In the genomic region with DNA sequence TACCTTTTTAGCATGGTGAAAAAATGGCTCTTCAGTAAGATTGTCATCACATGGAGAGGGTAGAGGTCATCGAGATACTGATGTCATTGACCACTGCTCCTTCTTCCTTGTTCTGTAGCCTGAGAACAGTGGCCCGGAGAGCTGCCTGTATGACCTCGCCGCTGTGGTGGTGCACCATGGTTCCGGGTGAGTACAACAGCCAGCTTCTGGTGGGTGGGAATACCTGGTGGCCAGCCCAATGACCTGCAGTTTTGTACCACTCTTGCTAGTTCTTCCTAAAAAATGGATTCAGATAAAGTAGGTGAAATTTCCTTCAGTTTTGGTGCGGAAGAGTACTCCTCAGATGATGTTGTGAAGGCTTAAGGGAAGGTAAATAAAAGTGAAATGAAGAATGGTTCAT, we compare ENCODE assay signal across 22 cellular contexts. TPM values are rescaled to one million over a fixed set of nuclear protein-coding genes. Genes with fewer than 3 reads are reported as not detected.
"Had no signal": no experiment of that assay in that cellular context is flagged by ENCODE, and none has a peak within 500 bp of the region (broad histone marks: within the 10 kb centered on the region; RNA-seq: fewer than 3 reads in every experiment).

No MANE protein-coding gene starts in this region.

- H3K27ac Mint-ChIP-seq: WTC11 had no signal

- H3K4me2 ChIP-seq: smooth muscle cell had no signal

- DNase-seq: activated CD4-positive, alpha-beta T cell treated with anti-CD3 and anti-CD28 coated beads, Interleukin-2, amount 50 U/mL, for 48 hours; activated naive CD4-positive, alpha-beta T cell treated with Interleukin-2 at 50 U/mL for 16 hours; body of pancreas; heart right ventricle; islet precursor cell; left colon; mesenchymal stem cell; occipital lobe; sigmoid colon; stimulated activated CD4-positive, alpha-beta T cell treated with anti-CD3 and anti-CD28 coated beads, Interleukin-15, amount 100 ng/mL, for 24 hours; stimulated activated CD4-positive, alpha-beta T cell treated with anti-CD3 and anti-CD28 coated beads, Interleukin-2, amount 100 ng/mL, for 48 hours; stimulated activated CD8-positive, alpha-beta memory T cell treated with anti-CD3 and anti-CD28 coated beads, Interleukin-4, amount 100 ng/mL, for 48 hours; stimulated activated naive CD4-positive, alpha-beta T cell treated with Interleukin-2 at 50 U/mL for 16 hours; substantia nigra; T1000; thyroid gland; upper lobe of right lung had no signal

- H3K9me3 Mint-ChIP-seq: WTC11 had no signal

- H3K4me1 ChIP-seq: thyroid gland, upper lobe of right lung had no signal

- ATAC-seq: body of pancreas, heart right ventricle, left colon, upper lobe of right lung, WTC11 had no signal

- H3K27ac ChIP-seq: body of pancreas, cardiac muscle cell, epithelial cell of prostate, heart right ventricle, thyroid gland, upper lobe of right lung had no signal

- H3K27me3 ChIP-seq: body of pancreas, cardiac muscle cell, heart right ventricle, sigmoid colon, thyroid gland, upper lobe of right lung had no signal

- H3K4me1 Mint-ChIP-seq: neural crest cell had no signal

- H3K4me3 ChIP-seq: body of pancreas, cardiac muscle cell, heart right ventricle, sigmoid colon, smooth muscle cell, thyroid gland, upper lobe of right lung had no signal

- H3K4me3 Mint-ChIP-seq: neural crest cell, WTC11 had no signal

RNA-seq across cellular contexts. Expression of gene FBXL22, which starts 8.4 kb away (rescaled TPM):
- total RNA-seq: body of pancreas, smooth muscle cell had no signal
